In genomic region chr10:1166828-1167275, GRCh38 we compare ENCODE assay signal across 28 cellular contexts.
"Had no signal": no experiment of that assay in that cellular context is flagged by ENCODE, and none has a peak within 500 bp of the region (broad histone marks: within the 10 kb centered on the region; RNA-seq: fewer than 3 reads in every experiment).

No MANE protein-coding gene starts in this region.

- H3K36me3 Mint-ChIP-seq: activated naive CD8-positive, alpha-beta T cell; immature natural killer cell; mesothelial cell of epicardium; naive B cell; type B pancreatic cell had no signal

- H3K36me3 ChIP-seq: gastroesophageal sphincter, left lung, pancreas, thoracic aorta, vagina had no signal

- H3K9me3 ChIP-seq: gastroesophageal sphincter, left lung, pancreas, psoas muscle, thoracic aorta, vagina had no signal

- H3K27ac Mint-ChIP-seq: activated B cell treated with CpG ODN at 0.5 μM for 24 hours; activated CD8-positive, alpha-beta T cell treated with anti-CD3 and anti-CD28 coated beads for 36 hours; activated naive CD8-positive, alpha-beta T cell; activated T-helper 17 cell treated with anti-CD3 and anti-CD28 coated beads, Interleukin-2, amount 50 U/mL, for 72 hours; effector memory CD8-positive, alpha-beta T cell; immature natural killer cell; mesothelial cell of epicardium; naive B cell; nephron progenitor cell; type B pancreatic cell had no signal

- H3K4me1 ChIP-seq: gastroesophageal sphincter, left lung, pancreas, psoas muscle, vagina had no signal

- H3K27me3 ChIP-seq: pancreas, vagina had no signal

- H3K4me3 ChIP-seq: coronary artery, gastroesophageal sphincter, left lung, pancreas, psoas muscle, thoracic aorta, vagina had no signal

- H3K4me1 Mint-ChIP-seq: activated B cell treated with CpG ODN at 0.5 μM for 24 hours; activated T-helper 17 cell treated with anti-CD3 and anti-CD28 coated beads, Interleukin-2, amount 50 U/mL, for 72 hours; immature natural killer cell; mesothelial cell of epicardium; naive B cell had no signal

- DNase-seq: activated B cell treated with CpG ODN at 0.5 μM for 24 hours; activated CD4-positive, alpha-beta T cell treated with anti-CD3 and anti-CD28 coated beads, Interleukin-2, amount 50 U/mL, for 1 hour; activated CD8-positive, alpha-beta T cell treated with anti-CD3 and anti-CD28 coated beads for 36 hours; activated naive CD4-positive, alpha-beta T cell; activated T-cell treated with anti-CD3 and anti-CD28 coated beads, Interleukin-2, amount 50 U/mL, for 4 hours; anterior cingulate cortex; effector memory CD8-positive, alpha-beta T cell; hypothalamus; immature natural killer cell; kidney glomerular epithelial cell; naive B cell; nephron progenitor cell; psoas muscle; stimulated activated CD4-positive, alpha-beta T cell treated with anti-CD3 and anti-CD28 coated beads, Interleukin-12 subunit alpha, Interleukin-12 subunit beta, amount 100 ng/mL, for 4 hours; stimulated activated CD4-positive, alpha-beta T cell treated with anti-CD3 and anti-CD28 coated beads, Interleukin-4, amount 100 ng/mL, for 1 hour; stimulated activated naive CD8-positive, alpha-beta T cell treated with anti-CD3 and anti-CD28 coated beads, Interleukin-15, Interleukin-2, amounts not matched to agents 100 U/mL and 50 U/mL, for 24 hours; T-helper 2 cell had no signal

- H3K27ac ChIP-seq: coronary artery, gastroesophageal sphincter, left lung, pancreas, psoas muscle, thoracic aorta, vagina had no signal

- H3K4me3 Mint-ChIP-seq: activated B cell treated with CpG ODN at 0.5 μM for 24 hours; activated CD8-positive, alpha-beta T cell treated with anti-CD3 and anti-CD28 coated beads for 36 hours; activated naive CD8-positive, alpha-beta T cell; activated T-cell treated with anti-CD3 and anti-CD28 coated beads, Interleukin-2, amount 50 U/mL, for 4 hours; activated T-helper 17 cell treated with anti-CD3 and anti-CD28 coated beads, Interleukin-2, amount 50 U/mL, for 72 hours; effector memory CD8-positive, alpha-beta T cell; immature natural killer cell; mesothelial cell of epicardium; naive B cell; nephron progenitor cell; type B pancreatic cell had no signal

- H3K9me3 Mint-ChIP-seq: activated B cell treated with CpG ODN at 0.5 μM for 24 hours; activated CD8-positive, alpha-beta T cell treated with anti-CD3 and anti-CD28 coated beads for 36 hours; activated T-cell treated with anti-CD3 and anti-CD28 coated beads, Interleukin-2, amount 50 U/mL, for 4 hours; activated T-helper 17 cell treated with anti-CD3 and anti-CD28 coated beads, Interleukin-2, amount 50 U/mL, for 72 hours; effector memory CD8-positive, alpha-beta T cell; immature natural killer cell; mesothelial cell of epicardium; nephron progenitor cell; type B pancreatic cell had no signal

- ATAC-seq: activated CD8-positive, alpha-beta T cell treated with anti-CD3 and anti-CD28 coated beads for 36 hours; activated T-cell treated with anti-CD3 and anti-CD28 coated beads, Interleukin-2, amount 50 U/mL, for 4 hours; activated T-helper 17 cell treated with anti-CD3 and anti-CD28 coated beads, Interleukin-2, amount 50 U/mL, for 72 hours; effector memory CD8-positive, alpha-beta T cell; gastroesophageal sphincter; left lung; pancreas; psoas muscle; SK-N-SH treated with all-trans-retinoic acid at 6 μM for 48 hours; stimulated activated naive CD8-positive, alpha-beta T cell treated with anti-CD3 and anti-CD28 coated beads, Interleukin-15, Interleukin-2, amounts not matched to agents 100 U/mL and 50 U/mL, for 24 hours had no signal
